Comparison of ENCODE assay signal across 1 cellular context in the genomic region with DNA sequence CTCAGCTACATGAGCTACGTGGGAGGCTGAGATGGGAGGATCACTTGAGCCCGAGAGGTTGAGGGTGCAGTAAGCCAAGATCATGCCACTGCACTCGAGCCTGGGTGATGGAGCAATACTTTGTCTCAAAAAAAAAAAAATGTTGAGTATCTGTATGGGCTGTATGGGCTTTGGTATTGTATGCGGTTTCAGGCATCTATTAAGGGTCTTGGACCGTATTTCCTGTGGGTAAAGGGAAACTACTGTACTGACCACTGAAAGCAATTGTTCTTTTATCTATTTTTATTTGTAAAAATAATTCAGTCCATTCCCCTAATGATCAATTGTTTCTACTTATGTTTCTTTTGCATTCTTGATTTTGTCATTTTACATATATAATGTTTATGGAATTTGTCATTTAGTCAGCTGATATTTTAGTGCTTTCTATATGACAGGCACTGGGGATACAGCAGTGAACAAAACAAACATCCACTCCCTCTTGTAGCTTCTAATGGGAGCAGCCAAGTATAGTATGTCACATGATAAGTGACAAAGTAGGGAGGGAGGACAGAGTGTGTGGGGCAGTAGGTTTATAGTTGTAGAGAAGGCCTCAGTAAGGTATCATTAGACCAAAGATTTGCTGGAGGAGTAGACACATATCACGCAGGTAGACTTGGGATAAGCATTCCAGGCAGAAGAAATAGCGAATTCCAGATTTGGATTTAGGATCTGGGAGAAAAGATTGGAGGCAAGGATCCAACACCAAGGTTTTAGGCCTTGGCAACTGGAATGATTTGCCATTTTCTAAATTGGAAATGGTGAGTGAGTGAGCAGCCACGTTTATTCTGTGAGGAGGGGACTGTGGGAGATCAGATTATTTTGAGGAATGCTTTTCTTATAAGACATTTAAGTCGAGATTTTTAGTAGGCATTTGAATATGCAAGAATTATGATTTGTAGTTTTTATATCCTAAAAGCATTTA.
TF ChIP-seq lines count a peak whose summit lies in the region.

No MANE protein-coding gene starts in this region.

TF ChIP-seq in WTC11, 78 proteins besides CTCF, POLR2A, EP300 and RAD21 (continued from another document):
- TF ChIP-seq, protein P1, sequence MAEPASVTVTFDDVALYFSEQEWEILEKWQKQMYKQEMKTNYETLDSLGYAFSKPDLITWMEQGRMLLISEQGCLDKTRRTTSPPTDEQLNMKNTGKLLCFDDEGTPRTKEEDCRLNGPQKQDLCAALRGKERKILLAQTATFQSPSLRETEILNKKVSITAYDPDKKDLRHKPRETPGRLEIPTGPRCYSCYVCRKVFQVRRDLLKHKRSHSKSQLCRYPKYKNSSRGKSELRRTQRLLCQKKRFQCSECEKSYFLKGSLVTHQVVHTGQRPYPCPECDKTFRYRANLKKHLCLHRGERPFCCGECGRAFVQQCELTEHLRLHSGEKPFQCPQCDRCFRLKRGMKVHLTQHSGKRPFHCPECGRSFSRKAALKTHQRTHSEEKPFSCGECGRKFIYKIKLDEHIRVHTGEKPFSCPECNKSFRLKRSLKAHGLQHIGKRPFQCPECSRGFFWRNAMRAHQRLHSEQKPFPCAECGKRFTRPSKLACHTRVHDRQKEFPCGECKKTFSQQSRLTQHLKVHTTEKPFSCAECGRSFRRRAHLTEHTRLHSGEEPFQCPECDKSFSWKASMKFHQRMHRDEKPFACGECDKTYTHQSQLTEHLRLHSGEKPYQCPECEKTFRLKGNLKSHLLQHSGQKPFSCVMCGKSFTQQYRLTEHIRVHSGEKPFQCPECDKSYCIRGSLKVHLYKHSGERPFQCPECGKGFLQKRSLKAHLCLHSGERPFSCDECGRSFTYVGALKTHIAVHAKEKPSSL (CRISPR knock-in tag; conservative IDR thresholded peaks at IDR 0.05): no peak
- TF ChIP-seq MXD4 (CRISPR knock-in tag; IDR thresholded peaks at IDR 0.05; ENCODE audit: borderline replicate concordance) (no peak), CREB1 (CRISPR knock-in tag; IDR thresholded peaks at IDR 0.05) (no peak), ETV6 (CRISPR knock-in tag; IDR thresholded peaks at IDR 0.05) (no peak), MYBL2 (CRISPR knock-in tag; IDR thresholded peaks at IDR 0.05) (no peak), ZNF263 (CRISPR knock-in tag; IDR thresholded peaks at IDR 0.05; ENCODE audit: low read depth) (no peak)
- TF ChIP-seq, protein P2, sequence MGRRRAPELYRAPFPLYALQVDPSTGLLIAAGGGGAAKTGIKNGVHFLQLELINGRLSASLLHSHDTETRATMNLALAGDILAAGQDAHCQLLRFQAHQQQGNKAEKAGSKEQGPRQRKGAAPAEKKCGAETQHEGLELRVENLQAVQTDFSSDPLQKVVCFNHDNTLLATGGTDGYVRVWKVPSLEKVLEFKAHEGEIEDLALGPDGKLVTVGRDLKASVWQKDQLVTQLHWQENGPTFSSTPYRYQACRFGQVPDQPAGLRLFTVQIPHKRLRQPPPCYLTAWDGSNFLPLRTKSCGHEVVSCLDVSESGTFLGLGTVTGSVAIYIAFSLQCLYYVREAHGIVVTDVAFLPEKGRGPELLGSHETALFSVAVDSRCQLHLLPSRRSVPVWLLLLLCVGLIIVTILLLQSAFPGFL (CRISPR knock-in tag; IDR thresholded peaks at IDR 0.05; ENCODE audit: borderline replicate concordance): no peak
- TF ChIP-seq, protein P3, sequence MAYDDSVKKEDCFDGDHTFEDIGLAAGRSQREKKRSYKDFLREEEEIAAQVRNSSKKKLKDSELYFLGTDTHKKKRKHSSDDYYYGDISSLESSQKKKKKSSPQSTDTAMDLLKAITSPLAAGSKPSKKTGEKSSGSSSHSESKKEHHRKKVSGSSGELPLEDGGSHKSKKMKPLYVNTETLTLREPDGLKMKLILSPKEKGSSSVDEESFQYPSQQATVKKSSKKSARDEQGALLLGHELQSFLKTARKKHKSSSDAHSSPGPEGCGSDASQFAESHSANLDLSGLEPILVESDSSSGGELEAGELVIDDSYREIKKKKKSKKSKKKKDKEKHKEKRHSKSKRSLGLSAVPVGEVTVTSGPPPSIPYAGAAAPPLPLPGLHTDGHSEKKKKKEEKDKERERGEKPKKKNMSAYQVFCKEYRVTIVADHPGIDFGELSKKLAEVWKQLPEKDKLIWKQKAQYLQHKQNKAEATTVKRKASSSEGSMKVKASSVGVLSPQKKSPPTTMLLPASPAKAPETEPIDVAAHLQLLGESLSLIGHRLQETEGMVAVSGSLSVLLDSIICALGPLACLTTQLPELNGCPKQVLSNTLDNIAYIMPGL (CRISPR knock-in tag; IDR thresholded peaks at IDR 0.05): no peak
- TF ChIP-seq, protein P4, sequence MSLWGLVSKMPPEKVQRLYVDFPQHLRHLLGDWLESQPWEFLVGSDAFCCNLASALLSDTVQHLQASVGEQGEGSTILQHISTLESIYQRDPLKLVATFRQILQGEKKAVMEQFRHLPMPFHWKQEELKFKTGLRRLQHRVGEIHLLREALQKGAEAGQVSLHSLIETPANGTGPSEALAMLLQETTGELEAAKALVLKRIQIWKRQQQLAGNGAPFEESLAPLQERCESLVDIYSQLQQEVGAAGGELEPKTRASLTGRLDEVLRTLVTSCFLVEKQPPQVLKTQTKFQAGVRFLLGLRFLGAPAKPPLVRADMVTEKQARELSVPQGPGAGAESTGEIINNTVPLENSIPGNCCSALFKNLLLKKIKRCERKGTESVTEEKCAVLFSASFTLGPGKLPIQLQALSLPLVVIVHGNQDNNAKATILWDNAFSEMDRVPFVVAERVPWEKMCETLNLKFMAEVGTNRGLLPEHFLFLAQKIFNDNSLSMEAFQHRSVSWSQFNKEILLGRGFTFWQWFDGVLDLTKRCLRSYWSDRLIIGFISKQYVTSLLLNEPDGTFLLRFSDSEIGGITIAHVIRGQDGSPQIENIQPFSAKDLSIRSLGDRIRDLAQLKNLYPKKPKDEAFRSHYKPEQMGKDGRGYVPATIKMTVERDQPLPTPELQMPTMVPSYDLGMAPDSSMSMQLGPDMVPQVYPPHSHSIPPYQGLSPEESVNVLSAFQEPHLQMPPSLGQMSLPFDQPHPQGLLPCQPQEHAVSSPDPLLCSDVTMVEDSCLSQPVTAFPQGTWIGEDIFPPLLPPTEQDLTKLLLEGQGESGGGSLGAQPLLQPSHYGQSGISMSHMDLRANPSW (CRISPR knock-in tag; conservative IDR thresholded peaks at IDR 0.05; ENCODE audit: low read depth): no peak
- TF ChIP-seq, protein P5, sequence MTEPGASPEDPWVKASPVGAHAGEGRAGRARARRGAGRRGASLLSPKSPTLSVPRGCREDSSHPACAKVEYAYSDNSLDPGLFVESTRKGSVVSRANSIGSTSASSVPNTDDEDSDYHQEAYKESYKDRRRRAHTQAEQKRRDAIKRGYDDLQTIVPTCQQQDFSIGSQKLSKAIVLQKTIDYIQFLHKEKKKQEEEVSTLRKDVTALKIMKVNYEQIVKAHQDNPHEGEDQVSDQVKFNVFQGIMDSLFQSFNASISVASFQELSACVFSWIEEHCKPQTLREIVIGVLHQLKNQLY (CRISPR knock-in tag; IDR thresholded peaks at IDR 0.05): no peak
